In the genomic region with DNA sequence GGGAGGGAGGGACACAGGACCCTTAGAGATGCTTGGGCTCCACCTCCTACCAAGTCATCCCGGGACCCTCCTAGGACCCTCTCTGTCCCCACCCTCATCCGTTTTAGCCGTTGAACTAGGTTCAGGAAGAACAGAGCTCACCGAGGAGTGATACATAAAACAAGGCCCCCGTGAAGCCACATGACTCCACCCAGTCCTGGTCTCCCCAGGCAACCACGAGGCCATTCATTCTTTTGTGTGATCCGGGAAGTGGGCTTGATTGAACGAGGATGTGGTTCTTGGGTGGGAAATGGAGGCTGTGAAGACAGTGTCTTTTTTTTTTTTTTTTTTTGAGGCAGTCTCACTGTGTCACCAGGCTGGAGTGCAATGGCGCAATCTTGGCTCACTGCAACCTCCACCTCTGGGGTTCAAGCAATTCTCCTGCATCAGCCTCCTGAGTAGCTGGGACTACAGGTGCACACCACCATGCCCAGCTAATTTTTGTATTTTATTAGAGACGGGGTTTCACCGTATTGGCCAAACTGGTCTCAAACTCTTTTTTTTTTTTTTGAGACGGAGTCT, we compare ENCODE assay signal across 12 cellular contexts. TPM values are rescaled to one million over a fixed set of nuclear protein-coding genes. Genes with fewer than 3 reads are reported as not detected.
A peak's percentile ranks its signal among the peaks of the same experiment; 100 is the strongest.
DNase-seq lines count a peak whose midpoint lies in the region; ATAC-seq and TF ChIP-seq lines count a peak whose summit lies in the region.
"Had no signal": no experiment of that assay in that cellular context is flagged by ENCODE, and none has a peak within 500 bp of the region (broad histone marks: within the 10 kb centered on the region; RNA-seq: fewer than 3 reads in every experiment).

No MANE protein-coding gene starts in this region.

- H3K36me3 Mint-ChIP-seq in CD4-positive, alpha-beta T cell (ENCODE audit: low read depth) = peaks cover 6% of the 10 kb centered on the region
- H3K36me3 Mint-ChIP-seq in activated B cell treated with CpG ODN at 0.5 μM for 24 hours (ENCODE audit: low read depth) (no peaks in the 10 kb centered on the region), osteocyte (ENCODE audit: unreplicated experiment) (no peaks in the 10 kb centered on the region)
- H3K36me3 Mint-ChIP-seq in activated naive CD4-positive, alpha-beta T cell treated with anti-CD3 and anti-CD28 coated beads for 36 hours (ENCODE audit: low read depth) = peaks cover 5% of the 10 kb centered on the region

- peak overlapping the region; percentile 77 for H3K27ac Mint-ChIP-seq in CD4-positive, alpha-beta T cell
- H3K27ac Mint-ChIP-seq in activated B cell treated with CpG ODN at 0.5 μM for 24 hours (no peak overlapping the region), osteocyte (ENCODE audit: unreplicated experiment) (no peak overlapping the region)
- peak overlapping the region; percentile 83 for H3K27ac Mint-ChIP-seq in activated naive CD4-positive, alpha-beta T cell treated with anti-CD3 and anti-CD28 coated beads for 36 hours

- peak overlapping the region; percentile 18 for H3K27ac ChIP-seq in CD4-positive, alpha-beta T cell (ENCODE audit: low read depth, low read length)

- no peaks in the 10 kb centered on the region for H3K27me3 ChIP-seq in CD4-positive, alpha-beta T cell (ENCODE audit: control insufficient read depth, insufficient read depth, low read length)

- H3K9me3 ChIP-seq in CD4-positive, alpha-beta T cell (ENCODE audit: control insufficient read depth, low read length) = no peaks in the 10 kb centered on the region

- peaks cover 53% of the 10 kb centered on the region for H3K4me1 Mint-ChIP-seq in CD4-positive, alpha-beta T cell (ENCODE audit: low read depth)
- H3K4me1 Mint-ChIP-seq in activated B cell treated with CpG ODN at 0.5 μM for 24 hours = peaks cover 13% of the 10 kb centered on the region
- peaks cover 50% of the 10 kb centered on the region for H3K4me1 Mint-ChIP-seq in activated naive CD4-positive, alpha-beta T cell treated with anti-CD3 and anti-CD28 coated beads for 36 hours (ENCODE audit: low read depth)
- no peaks in the 10 kb centered on the region for H3K4me1 Mint-ChIP-seq in osteocyte (ENCODE audit: unreplicated experiment)

- H3K9me3 Mint-ChIP-seq in CD4-positive, alpha-beta T cell = no peaks in the 10 kb centered on the region
- H3K9me3 Mint-ChIP-seq in activated B cell treated with CpG ODN at 0.5 μM for 24 hours (no peaks in the 10 kb centered on the region), osteocyte (ENCODE audit: unreplicated experiment) (no peaks in the 10 kb centered on the region)
- peaks cover 7% of the 10 kb centered on the region for H3K9me3 Mint-ChIP-seq in activated naive CD4-positive, alpha-beta T cell treated with anti-CD3 and anti-CD28 coated beads for 36 hours

- intact Hi-C loops in CD4-positive, alpha-beta T cell (cut with DNase I, micrococcal nuclease) = loop anchor here in 1 of 2 experiments (5.0 kb wide), 1 partner anchor 38 kb away; no protein-coding TSS in a partner anchor
- intact Hi-C loops in activated B cell treated with CpG ODN at 0.5 μM for 24 hours (cut with micrococcal nuclease) = no loop called here
- intact Hi-C loops in activated naive CD4-positive, alpha-beta T cell treated with anti-CD3 and anti-CD28 coated beads for 36 hours (cut with micrococcal nuclease) = no loop called here

- TF ChIP-seq CTCF in CD4-positive, alpha-beta T cell (IDR thresholded peaks at IDR 0.05) = no peak
- TF ChIP-seq CTCF in activated B cell treated with CpG ODN at 0.5 μM for 24 hours (IDR thresholded peaks at IDR 0.05) = no peak
- no peak for TF ChIP-seq CTCF in osteocyte (IDR thresholded peaks at IDR 0.05)

- H3K27me3 Mint-ChIP-seq in CD4-positive, alpha-beta T cell = no peaks in the 10 kb centered on the region
- H3K27me3 Mint-ChIP-seq in activated B cell treated with CpG ODN at 0.5 μM for 24 hours (no peaks in the 10 kb centered on the region), osteocyte (ENCODE audit: unreplicated experiment) (peaks cover 12% of the 10 kb centered on the region)
- no peaks in the 10 kb centered on the region for H3K27me3 Mint-ChIP-seq in activated naive CD4-positive, alpha-beta T cell treated with anti-CD3 and anti-CD28 coated beads for 36 hours (ENCODE audit: low read depth)

- ATAC-seq in CD4-positive, alpha-beta T cell (ENCODE audit: poor library complexity) = peak; percentile 96
- ATAC-seq in activated B cell treated with CpG ODN at 0.5 μM for 24 hours (ENCODE audit: low read depth) = peak; percentile 69
- ATAC-seq in GM21529 (IDR thresholded peaks at IDR 0.05; ENCODE audit: unreplicated experiment) = no peak

- peak overlapping the region; percentile 67 for H3K4me3 Mint-ChIP-seq in CD4-positive, alpha-beta T cell
- H3K4me3 Mint-ChIP-seq in activated B cell treated with CpG ODN at 0.5 μM for 24 hours (peak overlapping the region; percentile 48), osteocyte (ENCODE audit: unreplicated experiment) (no peak overlapping the region)
- H3K4me3 Mint-ChIP-seq in activated naive CD4-positive, alpha-beta T cell treated with anti-CD3 and anti-CD28 coated beads for 36 hours = no peak overlapping the region

- POLR2A ChIA-PET in CD4-positive, alpha-beta T cell (lab: Charles Lee) = interaction anchor here (0.6 to 1.4 kb wide), 3 partner anchors 38 to 222 kb away, joined by 3 to 6 read pairs (median 4); a partner anchor contains a TSS
- POLR2A ChIA-PET in activated B cell treated with CpG ODN at 0.5 μM for 24 hours (lab: Charles Lee) = no interaction called here

- peak; percentile 62 to 90 (median 76) for DNase-seq in CD4-positive, alpha-beta T cell
- DNase-seq in activated B cell treated with CpG ODN at 0.5 μM for 24 hours (no peak), GM19238 (ENCODE audit: insufficient read length, low spot score) (no peak), iPS-NIHi11 (ENCODE audit: low spot score) (no peak), osteocyte (ENCODE audit: extremely low spot score, unreplicated experiment) (no peak)
- DNase-seq in activated naive CD4-positive, alpha-beta T cell treated with anti-CD3 and anti-CD28 coated beads for 36 hours = peak; percentile 82
- peak; percentile 28 to 46 for DNase-seq in stimulated activated CD4-positive, alpha-beta T cell treated with anti-CD3 and anti-CD28 coated beads, Interleukin-2, amount 100 ng/mL, for 48 hours
- DNase-seq: C1 segment of cervical spinal cord, NCI-H1436 treated with DMSO at 0.1 percent for 48 hours had no signal

- CTCF ChIA-PET in CD4-positive, alpha-beta T cell (lab: Charles Lee) = interaction anchor here (0.6 to 1.0 kb wide), 4 partner anchors 11 to 1034 kb away, joined by 3 read pairs; no protein-coding TSS in a partner anchor
- CTCF ChIA-PET in activated B cell treated with CpG ODN at 0.5 μM for 24 hours (lab: Charles Lee) = no interaction called here
- CTCF ChIA-PET in activated naive CD4-positive, alpha-beta T cell treated with anti-CD3 and anti-CD28 coated beads for 36 hours (lab: Charles Lee) = interaction anchor here (0.6 kb wide), 1 partner anchor 877 kb away, joined by 3 read pairs; no protein-coding TSS in a partner anchor

RNA-seq across cellular contexts. Expression of a gene that starts 14.8 kb away (rescaled TPM):
- not detected for total RNA-seq in CD4-positive, alpha-beta T cell
- total RNA-seq in activated B cell treated with CpG ODN at 0.5 μM for 24 hours (not detected in 2 replicates), osteocyte (not detected in 2 replicates)
- total RNA-seq in activated naive CD4-positive, alpha-beta T cell treated with anti-CD3 and anti-CD28 coated beads for 36 hours = not detected

RNA-seq across cellular contexts. Expression of a gene that starts 24.0 kb away (rescaled TPM):
- not detected for total RNA-seq in CD4-positive, alpha-beta T cell
- total RNA-seq in activated B cell treated with CpG ODN at 0.5 μM for 24 hours = not detected in 2 replicates
- not detected for total RNA-seq in activated naive CD4-positive, alpha-beta T cell treated with anti-CD3 and anti-CD28 coated beads for 36 hours
- not detected in 2 replicates for total RNA-seq in osteocyte
- total RNA-seq: skeletal muscle tissue; T-helper 1 cell treated with Interleukin-12 subunit alpha and Interleukin-12 subunit beta and Interleukin-4 antibody, amounts not matched to agents 30 ng/mL and 1 ng/mL, for 36 hours had no signal

Comparison
In these comparisons a context has a peak if more than half of its experiments do, and no peak if none do; other contexts are left out.
1. DNase-seq: peak in CD4-positive, alpha-beta T cell (10 of 10), activated naive CD4-positive, alpha-beta T cell treated with anti-CD3 and anti-CD28 coated beads for 36 hours (single experiment) and stimulated activated CD4-positive, alpha-beta T cell treated with anti-CD3 and anti-CD28 coated beads, Interleukin-2, amount 100 ng/mL, for 48 hours (2 of 2); none in activated B cell treated with CpG ODN at 0.5 μM for 24 hours (single experiment), GM19238 (single experiment), iPS-NIHi11 (single experiment) and osteocyte (single experiment).
2. H3K27ac Mint-ChIP-seq: peak in CD4-positive, alpha-beta T cell (single experiment) and activated naive CD4-positive, alpha-beta T cell treated with anti-CD3 and anti-CD28 coated beads for 36 hours (single experiment); none in activated B cell treated with CpG ODN at 0.5 μM for 24 hours (single experiment) and osteocyte (single experiment).
3. H3K4me3 Mint-ChIP-seq: peak in CD4-positive, alpha-beta T cell (single experiment) and activated B cell treated with CpG ODN at 0.5 μM for 24 hours (single experiment); none in activated naive CD4-positive, alpha-beta T cell treated with anti-CD3 and anti-CD28 coated beads for 36 hours (single experiment) and osteocyte (single experiment).